In the genomic region with DNA sequence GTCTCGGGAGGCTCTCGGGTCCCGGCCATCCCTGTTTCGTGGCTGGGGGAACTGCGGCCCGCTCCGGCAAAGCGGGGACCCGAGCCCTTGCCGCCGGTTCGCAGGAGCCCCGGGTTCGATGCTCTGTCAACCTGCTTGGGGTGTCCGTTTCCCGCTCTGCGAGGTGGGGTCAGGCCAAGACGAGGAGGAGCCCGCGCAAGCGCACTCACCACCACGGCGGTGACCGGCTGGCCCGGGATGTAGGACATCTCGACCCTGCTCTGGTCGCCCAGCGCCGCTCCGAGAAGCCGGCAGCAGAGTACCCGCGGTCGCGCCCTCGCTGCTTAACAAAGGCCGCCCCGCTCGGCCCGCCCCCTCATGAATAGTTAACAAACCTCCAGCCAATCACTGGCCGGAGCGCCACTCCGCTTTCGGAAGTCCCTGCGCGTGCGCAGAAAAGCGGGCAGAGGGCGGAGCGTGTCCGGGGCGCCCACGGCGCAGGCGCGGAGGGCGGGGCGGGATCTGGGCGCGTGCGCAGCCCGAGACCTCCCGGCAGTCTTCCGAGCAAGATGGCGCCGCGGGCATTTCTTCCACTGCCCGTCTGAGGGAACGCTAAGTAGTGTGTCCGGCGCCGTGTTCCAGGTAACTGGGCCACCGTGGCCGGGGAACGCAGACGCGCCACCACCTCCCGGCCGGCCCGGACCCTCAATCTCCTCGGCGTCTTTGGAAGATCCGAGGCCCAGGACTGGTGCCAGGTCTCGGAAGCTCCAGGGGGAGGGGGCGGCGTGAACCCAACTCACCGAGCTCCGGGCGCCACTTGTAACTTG, we compare ENCODE assay signal across 8 cellular contexts. TPM values are rescaled to one million over a fixed set of nuclear protein-coding genes. Genes with fewer than 3 reads are reported as not detected.
A peak's percentile ranks its signal among the peaks of the same experiment; 100 is the strongest.
DNase-seq lines count a peak whose midpoint lies in the region; ATAC-seq and TF ChIP-seq lines count a peak whose summit lies in the region.

EMC6 (plus strand) TSS at position 534 of the 806 bp plus-strand sequence. CDS start 335 bp downstream, outside the sequence.
A gene with protein sequence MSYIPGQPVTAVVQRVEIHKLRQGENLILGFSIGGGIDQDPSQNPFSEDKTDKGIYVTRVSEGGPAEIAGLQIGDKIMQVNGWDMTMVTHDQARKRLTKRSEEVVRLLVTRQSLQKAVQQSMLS (minus strand): TSS at position 300 of the 806 bp plus-strand sequence. CDS start 52 bp downstream, at position 248.

- H3K4me1 Mint-ChIP-seq in activated T-helper 2 cell treated with anti-CD3 and anti-CD28 coated beads, Interferon-gamma antibody, Interleukin-2, Interleukin-4, amounts not matched to agents 10 μg/mL and 5 μg/mL and 100 μg/mL, durations not matched to agents 14 hours and 24 hours and 36 hours (ENCODE audit: low read depth), result peaks cover 15% of the 10 kb centered on the region
- H3K4me1 Mint-ChIP-seq in naive thymus-derived CD8-positive, alpha-beta T cell, result peaks cover 14 to 31% (median 29%) of the 10 kb centered on the region in 4 donors

- H3K4me3 ChIP-seq in RWPE2 (ENCODE audit: severe bottlenecking) (peak within 1 kb of the TSS; percentile 84), fibroblast of mammary gland (ENCODE audit: control insufficient read depth, low read depth, low read length) (peak within 1 kb of the TSS; percentile 94)

- peak within 1 kb of the TSS; percentile 92 for H3K27ac ChIP-seq in RWPE2 (ENCODE audit: poor library complexity, severe bottlenecking)

- intact Hi-C loops in activated T-helper 2 cell treated with anti-CD3 and anti-CD28 coated beads, Interferon-gamma antibody, Interleukin-2, Interleukin-4, amounts not matched to agents 10 μg/mL and 5 μg/mL and 100 μg/mL, durations not matched to agents 14 hours and 24 hours and 36 hours (cut with micrococcal nuclease), result no loop called here

- no peaks in the 10 kb centered on the region for H3K27me3 Mint-ChIP-seq in activated T-helper 2 cell treated with anti-CD3 and anti-CD28 coated beads, Interferon-gamma antibody, Interleukin-2, Interleukin-4, amounts not matched to agents 10 μg/mL and 5 μg/mL and 100 μg/mL, durations not matched to agents 14 hours and 24 hours and 36 hours (ENCODE audit: low read depth)
- H3K27me3 Mint-ChIP-seq in naive thymus-derived CD8-positive, alpha-beta T cell, result no peaks in the 10 kb centered on the region

- TF ChIP-seq CTCF in RWPE2 (IDR thresholded peaks at IDR 0.05; ENCODE audit: poor library complexity, severe bottlenecking) (peak; percentile 30), fibroblast of mammary gland (conservative IDR thresholded peaks at IDR 0.05; ENCODE audit: control insufficient read depth, insufficient read depth, low read depth, low read length) (no peak)

- H3K36me3 Mint-ChIP-seq in activated T-helper 2 cell treated with anti-CD3 and anti-CD28 coated beads, Interferon-gamma antibody, Interleukin-2, Interleukin-4, amounts not matched to agents 10 μg/mL and 5 μg/mL and 100 μg/mL, durations not matched to agents 14 hours and 24 hours and 36 hours (ENCODE audit: low read depth), result peaks cover 26% of the 10 kb centered on the region
- H3K36me3 Mint-ChIP-seq in naive thymus-derived CD8-positive, alpha-beta T cell, result peaks cover 0 to 14% (median 0%) of the 10 kb centered on the region in 3 donors

- H3K27ac Mint-ChIP-seq in activated T-helper 2 cell treated with anti-CD3 and anti-CD28 coated beads, Interferon-gamma antibody, Interleukin-2, Interleukin-4, amounts not matched to agents 10 μg/mL and 5 μg/mL and 100 μg/mL, durations not matched to agents 14 hours and 24 hours and 36 hours, result peak within 1 kb of the TSS; percentile 92
- H3K27ac Mint-ChIP-seq in naive thymus-derived CD8-positive, alpha-beta T cell, result peak within 1 kb of the TSS; percentile 73 to 95 (median 91)

- H3K9me3 ChIP-seq in RWPE2 (ENCODE audit: severe bottlenecking), result no peaks in the 10 kb centered on the region

- H3K27me3 ChIP-seq in RWPE2 (ENCODE audit: insufficient read depth, poor library complexity, severe bottlenecking), result no peaks in the 10 kb centered on the region

- no peaks in the 10 kb centered on the region for H3K9me3 Mint-ChIP-seq in activated T-helper 2 cell treated with anti-CD3 and anti-CD28 coated beads, Interferon-gamma antibody, Interleukin-2, Interleukin-4, amounts not matched to agents 10 μg/mL and 5 μg/mL and 100 μg/mL, durations not matched to agents 14 hours and 24 hours and 36 hours
- no peaks in the 10 kb centered on the region for H3K9me3 Mint-ChIP-seq in naive thymus-derived CD8-positive, alpha-beta T cell

- H3K4me1 ChIP-seq in RWPE2 (ENCODE audit: insufficient read depth, poor library complexity, severe bottlenecking), result peaks cover 12% of the 10 kb centered on the region

- peaks cover 19% of the 10 kb centered on the region for H3K36me3 ChIP-seq in RWPE2 (ENCODE audit: low read depth)

- DNase-seq in Daoy (ENCODE audit: low read depth) (peak; percentile 99), GOT3 (lab: John Stamatoyannopoulos, UW) (peak; percentile 97), LoVo (ENCODE audit: low spot score) (peak; percentile 99), RWPE2 (ENCODE audit: low spot score) (peak; percentile 98), fibroblast of mammary gland (ENCODE audit: low read depth) (peak; percentile 95)
- DNase-seq in activated T-helper 2 cell treated with anti-CD3 and anti-CD28 coated beads, Interferon-gamma antibody, Interleukin-2, Interleukin-4, amounts not matched to agents 10 μg/mL and 5 μg/mL and 100 μg/mL, durations not matched to agents 14 hours and 24 hours and 36 hours (ENCODE audit: low spot score), result peak; percentile 99
- peak; percentile 96 to 100 (median 99) for DNase-seq in naive thymus-derived CD8-positive, alpha-beta T cell
- DNase-seq in stimulated activated naive CD4-positive, alpha-beta T cell (lab: John Stamatoyannopoulos, UW), result peak; percentile 97 to 99 (median 98)

- POLR2A ChIA-PET in naive thymus-derived CD8-positive, alpha-beta T cell (lab: Charles Lee), result interaction anchor here (0.6 to 1.3 kb wide), 4 partner anchors 27 to 55 kb away, joined by 3 to 6 read pairs (median 4); partner anchors contain the start of genes CTNS, HASPIN and SHPK

- peak; percentile 87 for ATAC-seq in RWPE2 (ENCODE audit: low read depth)
- peak; percentile 95 to 97 for ATAC-seq in naive thymus-derived CD8-positive, alpha-beta T cell

- peak within 1 kb of the TSS; percentile 96 for H3K4me3 Mint-ChIP-seq in activated T-helper 2 cell treated with anti-CD3 and anti-CD28 coated beads, Interferon-gamma antibody, Interleukin-2, Interleukin-4, amounts not matched to agents 10 μg/mL and 5 μg/mL and 100 μg/mL, durations not matched to agents 14 hours and 24 hours and 36 hours (ENCODE audit: low read depth)
- H3K4me3 Mint-ChIP-seq in naive thymus-derived CD8-positive, alpha-beta T cell, result peak within 1 kb of the TSS; percentile 85 to 94 (median 92)

RNA-seq across cellular contexts. Expression of gene EMC6, which starts in this region (rescaled TPM):
- total RNA-seq in Daoy (2014; rRNA removed; shearing (Covaris generic)), result 16.3 and 23.1 TPM in 2 replicates
- total RNA-seq in activated T-helper 2 cell treated with anti-CD3 and anti-CD28 coated beads, Interferon-gamma antibody, Interleukin-2, Interleukin-4, amounts not matched to agents 10 μg/mL and 5 μg/mL and 100 μg/mL, durations not matched to agents 14 hours and 24 hours and 36 hours, result 61.7 and 64.9 TPM in 2 replicates
- total RNA-seq in naive thymus-derived CD8-positive, alpha-beta T cell, result 10 to 100 TPM; 29.8 TPM
- 10 to 100 TPM; 83.3 to 97.0 (median 92.5) TPM for polyA plus RNA-seq in naive thymus-derived CD8-positive, alpha-beta T cell

RNA-seq across cellular contexts. Expression of the second gene that starts in this region (rescaled TPM):
- 172 and 205 TPM in 2 replicates for total RNA-seq in Daoy (2014; rRNA removed; shearing (Covaris generic))
- 39.0 and 40.9 TPM in 2 replicates for total RNA-seq in activated T-helper 2 cell treated with anti-CD3 and anti-CD28 coated beads, Interferon-gamma antibody, Interleukin-2, Interleukin-4, amounts not matched to agents 10 μg/mL and 5 μg/mL and 100 μg/mL, durations not matched to agents 14 hours and 24 hours and 36 hours
- 10 to 100 TPM; 12.0 to 14.6 TPM for total RNA-seq in naive thymus-derived CD8-positive, alpha-beta T cell
- polyA plus RNA-seq in naive thymus-derived CD8-positive, alpha-beta T cell, result 10 to 100 TPM; 26.6 to 28.1 (median 27.4) TPM

Comparison
In these comparisons a context has a peak if more than half of its experiments do, and no peak if none do; other contexts are left out.
1. Peak in every context shown above with its lines: DNase-seq, ATAC-seq, H3K4me3 ChIP-seq and H3K27ac ChIP-seq.